9 cellular contexts compared by ENCODE assay signal in genomic region chr3:134372405-134373277, GRCh38. TPM values are rescaled to one million over a fixed set of nuclear protein-coding genes. Genes with fewer than 3 reads are reported as not detected.
DNase-seq lines count a peak whose midpoint lies in the region; ATAC-seq and TF ChIP-seq lines count a peak whose summit lies in the region.
"Had no signal": no experiment of that assay in that cellular context is flagged by ENCODE, and none has a peak within 500 bp of the region (broad histone marks: within the 10 kb centered on the region; RNA-seq: fewer than 3 reads in every experiment).

No MANE protein-coding gene starts in this region.

- H2AK5ac ChIP-seq in trophoblast cell (ENCODE audit: low read length), result no peak overlapping the region

- H3K23ac ChIP-seq in trophoblast cell (ENCODE audit: low read length), result no peak overlapping the region

- peak overlapping the region; percentile 26 for H4K12ac ChIP-seq in trophoblast cell (ENCODE audit: low read depth, low read length)

- H3K9me3 ChIP-seq in BLaER1, result no peaks in the 10 kb centered on the region
- H3K9me3 ChIP-seq in SJSA1 (replicated peaks), result peaks cover 3% of the 10 kb centered on the region; the same call in 1 of the 2 replicates
- no peaks in the 10 kb centered on the region for H3K9me3 ChIP-seq in trophoblast cell (ENCODE audit: insufficient read depth, low read depth, low read length)

- no peak for TF ChIP-seq CTCF in foreskin keratinocyte (conservative IDR thresholded peaks at IDR 0.05)

- no CpG with 5 or more reads among the region's 9 CpGs for WGBS in trophoblast cell (ENCODE audit: extremely low coverage, insufficient coverage, insufficient read length)

- peaks cover 64% of the 10 kb centered on the region for H3K4me1 ChIP-seq in BLaER1
- peaks cover 61% of the 10 kb centered on the region for H3K4me1 ChIP-seq in SJSA1 (replicated peaks)
- H3K4me1 ChIP-seq in foreskin keratinocyte, result peaks cover 35% of the 10 kb centered on the region
- H3K4me1 ChIP-seq in trophoblast cell (ENCODE audit: control insufficient read depth in 1 of 2, insufficient read depth in 2 of 2, low read length in 2 of 2), result peaks cover 55 to 57% of the 10 kb centered on the region in 2 experiments

- H3K9ac ChIP-seq in BLaER1, result no peak overlapping the region
- peak overlapping the region; percentile 93 for H3K9ac ChIP-seq in trophoblast cell (ENCODE audit: low read length)

- peaks cover 11% of the 10 kb centered on the region; the same call in 1 of the 2 replicates for H4K20me1 ChIP-seq in BLaER1

- H2BK5ac ChIP-seq in trophoblast cell (ENCODE audit: low read depth, low read length, poor library complexity), result peak overlapping the region; percentile 100

- peak overlapping the region; percentile 79 for H4K8ac ChIP-seq in trophoblast cell (ENCODE audit: low read depth, low read length)

- peak in 1 of 2 experiments; percentile 29 for DNase-seq in SJSA1 (ENCODE audit: low read depth in 1 of 2, low spot score in 2 of 2)
- DNase-seq in foreskin keratinocyte, result no peak
- DNase-seq in trophoblast cell, result no peak
- DNase-seq in foreskin melanocyte, result no peak
- DNase-seq in kidney glomerular epithelial cell (lab: John Stamatoyannopoulos, UW), result no peak
- DNase-seq in stimulated activated CD4-positive, alpha-beta T cell treated with anti-CD3 and anti-CD28 coated beads, Interleukin-12 subunit alpha, Interleukin-12 subunit beta, amount 100 ng/mL, for 4 hours, result no peak
- DNase-seq: DND-41 had no signal

- ATAC-seq in foreskin keratinocyte (no peak), HG03139 (IDR thresholded peaks at IDR 0.05; ENCODE audit: unreplicated experiment) (no peak)

- peak overlapping the region; percentile 97 for H3K4ac ChIP-seq in trophoblast cell (ENCODE audit: low read depth, low read length)

- peak overlapping the region; percentile 100 for H4K91ac ChIP-seq in trophoblast cell (ENCODE audit: low read depth, low read length)

- peak overlapping the region; percentile 87 for H2BK120ac ChIP-seq in trophoblast cell (ENCODE audit: insufficient read depth, low read length, poor library complexity)

- H2BK12ac ChIP-seq in trophoblast cell (ENCODE audit: low read length), result peak overlapping the region; percentile 25

- H3K79me2 ChIP-seq in trophoblast cell (ENCODE audit: control insufficient read depth, insufficient read depth, low read length, poor library complexity), result peaks cover 46% of the 10 kb centered on the region

- H3K27me3 ChIP-seq in BLaER1 (peaks cover 32% of the 10 kb centered on the region), SJSA1 (replicated peaks) (no peaks in the 10 kb centered on the region), foreskin keratinocyte (no peaks in the 10 kb centered on the region), trophoblast cell (ENCODE audit: insufficient read depth, low read length) (no peaks in the 10 kb centered on the region)

- H3K79me1 ChIP-seq in trophoblast cell (ENCODE audit: low read length), result peaks cover 68% of the 10 kb centered on the region

- peak overlapping the region; percentile 98 for H3K4me2 ChIP-seq in BLaER1
- H3K4me2 ChIP-seq in trophoblast cell (ENCODE audit: low read length), result peak overlapping the region; percentile 83

- H2AFZ ChIP-seq in trophoblast cell (ENCODE audit: insufficient read depth, low read length, poor library complexity), result peak overlapping the region; percentile 1

- H3K4me3 ChIP-seq in BLaER1 (no peak overlapping the region), SJSA1 (peak overlapping the region; percentile 99), trophoblast cell (ENCODE audit: low read depth, low read length) (peak overlapping the region; percentile 94)

- peak overlapping the region; percentile 89 for H3K14ac ChIP-seq in trophoblast cell (ENCODE audit: low read length)

- H3K27ac ChIP-seq in BLaER1, result no peak overlapping the region
- peak overlapping the region; percentile 100 for H3K27ac ChIP-seq in SJSA1
- H3K27ac ChIP-seq in foreskin keratinocyte, result peak overlapping the region; percentile 83
- H3K27ac ChIP-seq in trophoblast cell (ENCODE audit: low read depth, low read length), result peak overlapping the region; percentile 100

- H3K18ac ChIP-seq in trophoblast cell (ENCODE audit: low read length), result peak overlapping the region; percentile 84

- H3K36me3 ChIP-seq in BLaER1 (no peaks in the 10 kb centered on the region), SJSA1 (peaks cover 64% of the 10 kb centered on the region), trophoblast cell (ENCODE audit: control insufficient read depth in 1 of 2, insufficient read depth in 2 of 2, low read length in 2 of 2) (peaks cover 41 to 46% of the 10 kb centered on the region in 2 experiments)

RNA-seq across cellular contexts. Expression of gene AMOTL2, which starts 1.6 kb away (rescaled TPM):
- 86.3 and 142 TPM in 2 replicates for total RNA-seq in SJSA1 (2014; rRNA removed; shearing (Covaris generic))
- total RNA-seq in foreskin keratinocyte, result 79.5 and 86.7 TPM in 2 replicates
- polyA plus RNA-seq in foreskin keratinocyte, result 22.1 and 29.6 TPM in 2 replicates
- polyA plus RNA-seq in trophoblast cell (2013), result 83.2 and 85.9 TPM in 2 replicates
